ENCODE assay signal across 10 cellular contexts in the genomic region with DNA sequence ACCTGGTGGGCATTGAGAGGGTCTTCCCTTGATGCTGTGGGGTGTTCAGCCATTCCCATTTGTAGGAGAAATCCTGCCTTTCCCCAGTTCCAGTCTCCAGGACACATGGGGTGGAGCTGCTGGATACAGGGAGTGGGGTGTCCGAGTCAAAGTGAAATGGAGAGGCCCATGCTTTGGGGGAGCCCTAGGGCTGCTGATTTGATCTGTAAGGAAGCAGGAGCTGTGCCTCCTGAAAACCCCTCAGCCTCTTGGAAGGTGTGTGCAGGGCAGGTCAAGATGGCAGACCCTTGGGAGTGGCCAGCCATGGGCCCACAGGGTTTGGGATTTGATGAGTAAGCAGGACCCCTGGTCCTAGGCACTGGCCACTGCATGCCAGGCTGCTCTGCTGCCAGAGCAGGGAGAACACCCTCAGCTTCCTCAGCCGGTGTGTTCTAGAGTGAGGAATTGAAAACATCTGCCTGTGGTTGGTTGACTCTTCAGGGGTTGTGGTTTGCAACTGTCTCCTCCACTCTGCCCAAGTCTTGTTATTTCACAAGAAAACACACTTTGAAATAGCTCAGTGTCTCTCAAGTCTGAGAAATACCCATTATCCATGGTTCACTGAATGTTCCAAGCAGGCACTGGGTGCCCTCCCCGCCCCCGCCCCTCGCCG.
DNase-seq lines count a peak whose midpoint lies in the region; ATAC-seq, FAIRE-seq and TF ChIP-seq lines count a peak whose summit lies in the region.
"Had no signal": no experiment of that assay in that cellular context is flagged by ENCODE, and none has a peak within 500 bp of the region (broad histone marks: within the 10 kb centered on the region; RNA-seq: fewer than 3 reads in every experiment).

No MANE protein-coding gene starts in this region.

- CTCF ChIA-PET in GM12878 (lab: Yijun Ruan, JAX) = interaction anchor here (1.9 kb wide), 1 partner anchor 15 kb away, joined by 7 read pairs; no protein-coding TSS in a partner anchor

- intact Hi-C loops in activated CD4-positive, alpha-beta T cell treated with anti-CD3 and anti-CD28 coated beads, Interleukin-2, amount 10 ng/mL, durations not matched to agents 24 days and 14 days (cut with micrococcal nuclease) = no loop called here
- intact Hi-C loops in GM12878 (cut with micrococcal nuclease; ENCODE audit: unreplicated experiment) = no loop called here

- TF ChIP-seq CTCF in GM12878 (IDR thresholded peaks at IDR 0.05 in 2 of 3, conservative IDR thresholded peaks at IDR 0.05 in 1 of 3; ENCODE audit: control insufficient read depth in 2 of 3, extremely low read depth in 1 of 3, insufficient read depth in 1 of 3, low read depth in 3 of 3, low read length in 3 of 3) (no peak), nephron progenitor cell (IDR thresholded peaks at IDR 0.05) (no peak)

- H3K4me1 Mint-ChIP-seq in activated CD4-positive, alpha-beta T cell treated with anti-CD3 and anti-CD28 coated beads, Interleukin-2, amount 10 ng/mL, durations not matched to agents 24 days and 14 days = peaks cover 10% of the 10 kb centered on the region
- peaks cover 15% of the 10 kb centered on the region for H3K4me1 Mint-ChIP-seq in nephron progenitor cell
- H3K4me1 Mint-ChIP-seq: neural progenitor cell had no signal

- no peaks in the 10 kb centered on the region; a peak in 1 of 4 replicates for H3K36me3 ChIP-seq in GM12878 (ENCODE audit: control insufficient read depth in 2 of 2, insufficient read depth in 2 of 2, low read length in 1 of 2)
- peaks cover 15 to 24% of the 10 kb centered on the region in 2 donors for H3K36me3 ChIP-seq in stomach smooth muscle (ENCODE audit: control insufficient read depth in 2 of 2, insufficient read depth in 2 of 2, low read length in 2 of 2)
- H3K36me3 ChIP-seq: neural progenitor cell had no signal

- no peak overlapping the region for H2AFZ ChIP-seq in GM12878 (ENCODE audit: control insufficient read depth, low read depth, low read length)

- DNase-seq in activated CD4-positive, alpha-beta T cell treated with anti-CD3 and anti-CD28 coated beads, Interleukin-2, amount 10 ng/mL, durations not matched to agents 24 days and 14 days = peak; percentile 73
- no peak for DNase-seq in activated CD4-positive, alpha-beta T cell treated with anti-CD3 and anti-CD28 coated beads, Interleukin-2, amount 50 U/mL, for 4 hours
- DNase-seq in GM12878 (ENCODE audit: low read depth, low spot score) (no peak), nephron progenitor cell (no peak), HPDE6-E6E7 (ENCODE audit: extremely low spot score) (no peak), NCI-H510A treated with DMSO at 0.1 percent for 48 hours (lab: John Stamatoyannopoulos, UW) (no peak)

- no peak overlapping the region for H3K27ac ChIP-seq in GM12878 (ENCODE audit: control insufficient read depth, insufficient read depth)
- H3K27ac ChIP-seq in stomach smooth muscle (ENCODE audit: low read length) = peak overlapping the region; percentile 49
- H3K27ac ChIP-seq: A549, neural progenitor cell had no signal

- no peaks in the 10 kb centered on the region for H3K27me3 ChIP-seq in GM12878 (replicated peaks in 1 of 2; ENCODE audit: control insufficient read depth in 2 of 2, insufficient read depth in 2 of 2, low read length in 1 of 2)
- H3K27me3 ChIP-seq in stomach smooth muscle (ENCODE audit: control insufficient read depth in 1 of 2, insufficient read depth in 2 of 2, low read length in 2 of 2) = no peaks in the 10 kb centered on the region
- H3K27me3 ChIP-seq: neural progenitor cell had no signal

- no peaks in the 10 kb centered on the region for H3K79me2 ChIP-seq in GM12878 (ENCODE audit: control insufficient read depth, insufficient read depth, low read length)

- in situ Hi-C loops in GM12878 (cut with MboI) = no loop called here

- WGBS in GM12878 (ENCODE audit: insufficient coverage, insufficient replicate concordance, low lambda C conversion rate, missing lambda C conversion rate) = 62% methylated on average over 6 of the region's 6 CpGs

- H3K27me3 Mint-ChIP-seq in activated CD4-positive, alpha-beta T cell treated with anti-CD3 and anti-CD28 coated beads, Interleukin-2, amount 10 ng/mL, durations not matched to agents 24 days and 14 days = no peaks in the 10 kb centered on the region
- peaks cover 2% of the 10 kb centered on the region for H3K27me3 Mint-ChIP-seq in nephron progenitor cell (ENCODE audit: low read depth, poor library complexity)

- H3K4me1 ChIP-seq in GM12878 (ENCODE audit: control insufficient read depth, insufficient read depth, low read length) = peaks cover 3% of the 10 kb centered on the region; the same call in 1 of the 2 replicates
- H3K4me1 ChIP-seq in stomach smooth muscle (ENCODE audit: control insufficient read depth, insufficient read depth, low read length) = peaks cover 13% of the 10 kb centered on the region
- H3K4me1 ChIP-seq: A549, neural progenitor cell had no signal

- H4K20me1 ChIP-seq in GM12878 (ENCODE audit: control insufficient read depth, insufficient read depth) = no peaks in the 10 kb centered on the region

- RAD21 ChIA-PET in GM12878 (lab: Charles Lee; ENCODE audit: unreplicated experiment) = interaction anchor here (0.8 kb wide), 1 partner anchor 212 kb away, joined by 3 read pairs; no protein-coding TSS in a partner anchor

- no peak overlapping the region for H3K4me3 ChIP-seq in GM12878
- H3K4me3 ChIP-seq in stomach smooth muscle (ENCODE audit: low read length in 2 of 2) = peak overlapping the region in 1 of 2 donors; percentile 55
- H3K4me3 ChIP-seq: A549, neural progenitor cell had no signal

- ATAC-seq in HG03565 (IDR thresholded peaks at IDR 0.05; ENCODE audit: unreplicated experiment) (peak; percentile 46), GM12878 (peak; percentile 68)
- ATAC-seq: A549 had no signal

- SMC1A ChIA-PET in GM12878 (lab: Charles Lee; ENCODE audit: uncharacterized antibody, unreplicated experiment) = interaction anchor here (1.1 kb wide), 1 partner anchor 177 kb away, joined by 4 read pairs; no protein-coding TSS in a partner anchor

- no peak for TF ChIP-seq POLR2A in GM12878 (IDR thresholded peaks at IDR 0.05; ENCODE audit: low read depth, low read length)

- peaks cover 59% of the 10 kb centered on the region for H3K36me3 Mint-ChIP-seq in activated CD4-positive, alpha-beta T cell treated with anti-CD3 and anti-CD28 coated beads, Interleukin-2, amount 10 ng/mL, durations not matched to agents 24 days and 14 days (ENCODE audit: low read depth)
- H3K36me3 Mint-ChIP-seq in nephron progenitor cell (ENCODE audit: low read depth) = peaks cover 16% of the 10 kb centered on the region

- no TSS peak for BruUV-seq in GM12878 (replicated peaks; lab: Mats Ljungman, UMichigan)

- H3K4me2 ChIP-seq in GM12878 (ENCODE audit: control insufficient read depth, insufficient read depth) = no peak overlapping the region
- H3K4me2 ChIP-seq: A549, neural progenitor cell had no signal

- no peak for TF ChIP-seq EP300 in GM12878 (IDR thresholded peaks at IDR 0.05; ENCODE audit: borderline replicate concordance in 1 of 2, control insufficient read depth in 1 of 2, low read depth in 2 of 2, low read length in 2 of 2)

- H3K9me3 ChIP-seq in GM12878 (replicated peaks; ENCODE audit: control insufficient read depth, insufficient read depth, low read length) = no peaks in the 10 kb centered on the region
- no peaks in the 10 kb centered on the region for H3K9me3 ChIP-seq in stomach smooth muscle (ENCODE audit: control insufficient read depth in 2 of 2, low read length in 2 of 2)
- H3K9me3 ChIP-seq: A549 had no signal

- no peak for TF ChIP-seq RAD21 in GM12878 (IDR thresholded peaks at IDR 0.05; ENCODE audit: insufficient read depth, low read depth, low read length)

- no peaks in the 10 kb centered on the region for H3K9me3 Mint-ChIP-seq in activated CD4-positive, alpha-beta T cell treated with anti-CD3 and anti-CD28 coated beads, Interleukin-2, amount 10 ng/mL, durations not matched to agents 24 days and 14 days
- H3K9me3 Mint-ChIP-seq in nephron progenitor cell = no peaks in the 10 kb centered on the region
- H3K9me3 Mint-ChIP-seq: neural progenitor cell had no signal

- H3K27ac Mint-ChIP-seq in activated CD4-positive, alpha-beta T cell treated with anti-CD3 and anti-CD28 coated beads, Interleukin-2, amount 10 ng/mL, durations not matched to agents 24 days and 14 days = no peak overlapping the region
- H3K27ac Mint-ChIP-seq in nephron progenitor cell = no peak overlapping the region
- H3K27ac Mint-ChIP-seq: neural progenitor cell had no signal

- POLR2A ChIA-PET in GM12878 (lab: Charles Lee) = interaction anchor here (1.4 kb wide), 1 partner anchor 12 kb away, joined by 4 read pairs; no protein-coding TSS in a partner anchor

- peak overlapping the region; percentile 15 for H3K4me3 Mint-ChIP-seq in activated CD4-positive, alpha-beta T cell treated with anti-CD3 and anti-CD28 coated beads, Interleukin-2, amount 10 ng/mL, durations not matched to agents 24 days and 14 days
- no peak overlapping the region for H3K4me3 Mint-ChIP-seq in nephron progenitor cell
- H3K4me3 Mint-ChIP-seq: neural progenitor cell had no signal

- no peak for FAIRE-seq in GM12878 (lab: Jason Lieb, UNC)
- FAIRE-seq: A549 had no signal

- H3K9ac ChIP-seq in GM12878 (ENCODE audit: control insufficient read depth, insufficient read depth, low read length) (no peak overlapping the region), stomach smooth muscle (ENCODE audit: low read length in 2 of 2) (no peak overlapping the region)
- H3K9ac ChIP-seq: neural progenitor cell had no signal

TF ChIP-seq in GM12878, 131 proteins besides CTCF, POLR2A, EP300 and RAD21:
- peak; percentile 55; the same call in 1 of the 2 replicates for TF ChIP-seq SPI1 (IDR thresholded peaks at IDR 0.05; ENCODE audit: borderline replicate concordance, insufficient read depth, low read depth, low read length)
- 0 out of 2 replicates have a peak, but pooled peaks have one; percentile 20 for TF ChIP-seq DPF2 (IDR thresholded peaks at IDR 0.05)
- TF ChIP-seq, protein P1, sequence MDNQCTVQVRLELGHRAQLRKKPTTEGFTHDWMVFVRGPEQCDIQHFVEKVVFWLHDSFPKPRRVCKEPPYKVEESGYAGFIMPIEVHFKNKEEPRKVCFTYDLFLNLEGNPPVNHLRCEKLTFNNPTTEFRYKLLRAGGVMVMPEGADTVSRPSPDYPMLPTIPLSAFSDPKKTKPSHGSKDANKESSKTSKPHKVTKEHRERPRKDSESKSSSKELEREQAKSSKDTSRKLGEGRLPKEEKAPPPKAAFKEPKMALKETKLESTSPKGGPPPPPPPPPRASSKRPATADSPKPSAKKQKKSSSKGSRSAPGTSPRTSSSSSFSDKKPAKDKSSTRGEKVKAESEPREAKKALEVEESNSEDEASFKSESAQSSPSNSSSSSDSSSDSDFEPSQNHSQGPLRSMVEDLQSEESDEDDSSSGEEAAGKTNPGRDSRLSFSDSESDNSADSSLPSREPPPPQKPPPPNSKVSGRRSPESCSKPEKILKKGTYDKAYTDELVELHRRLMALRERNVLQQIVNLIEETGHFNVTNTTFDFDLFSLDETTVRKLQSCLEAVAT (IDR thresholded peaks at IDR 0.05) = no peak
- TF ChIP-seq RUNX3 (IDR thresholded peaks at IDR 0.05; ENCODE audit: low read length) = peak; percentile 30; the same call in 1 of the 2 replicates
- TF ChIP-seq IKZF2 (IDR thresholded peaks at IDR 0.05) = peak in 1 of 2 experiments; percentile 11; a peak in 1 of 4 replicates
TF ChIP-seq in GM12878: peak in this region for 4.
